In the genomic region with DNA sequence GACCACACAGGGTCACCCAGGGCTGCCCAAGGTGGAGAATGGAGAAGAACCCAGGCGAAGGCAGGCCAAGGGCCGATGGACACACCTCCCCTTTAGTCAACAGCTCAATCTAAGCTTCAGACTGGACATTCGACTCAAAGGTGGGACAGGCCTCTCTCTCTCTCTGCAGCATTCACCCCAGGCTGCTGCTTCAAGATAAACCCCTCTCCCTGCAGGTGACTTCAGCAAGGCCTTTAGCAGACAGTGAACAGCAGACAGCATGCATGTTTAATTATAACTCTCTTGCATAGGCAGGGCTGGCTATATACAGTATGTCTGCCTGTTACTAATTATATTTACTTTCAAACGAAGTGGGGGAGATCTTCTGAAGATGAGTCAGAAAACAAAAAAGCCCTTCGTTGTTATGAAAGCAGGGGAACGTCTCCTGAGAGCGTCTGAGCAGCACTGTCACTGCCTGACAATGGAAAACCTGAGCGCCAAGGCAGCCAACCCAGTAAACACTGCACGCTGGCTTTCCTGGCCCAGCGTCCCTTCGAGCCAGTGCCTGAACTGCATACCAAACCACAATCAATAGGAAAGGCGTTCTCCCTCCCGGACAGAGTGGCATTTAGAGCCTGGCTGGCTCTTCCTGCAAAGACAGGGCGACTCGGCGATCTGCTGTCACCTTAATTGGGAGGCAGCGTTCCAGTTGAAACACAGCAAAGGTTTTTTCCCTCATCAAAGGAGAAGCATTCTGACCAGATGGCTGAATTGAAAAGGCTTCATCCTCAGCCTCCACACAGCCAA, we compare ENCODE assay signal across 8 cellular contexts. TPM values are rescaled to one million over a fixed set of nuclear protein-coding genes. Genes with fewer than 3 reads are reported as not detected.
A peak's percentile ranks its signal among the peaks of the same experiment; 100 is the strongest.
DNase-seq lines count a peak whose midpoint lies in the region; ATAC-seq and TF ChIP-seq lines count a peak whose summit lies in the region.

No MANE protein-coding gene starts in this region.

- TF ChIP-seq CTCF in neural crest cell (conservative IDR thresholded peaks at IDR 0.05) (no peak), type B pancreatic cell (conservative IDR thresholded peaks at IDR 0.05) (no peak), omental fat pad (IDR thresholded peaks at IDR 0.05) (no peak)

- H3K9me3 ChIP-seq in esophagus (ENCODE audit: control insufficient read depth in 2 of 2, insufficient read depth in 1 of 2, low read depth in 1 of 2, low read length in 1 of 2): no peaks in the 10 kb centered on the region

- no peaks in the 10 kb centered on the region for H3K9me3 Mint-ChIP-seq in neural crest cell
- no peaks in the 10 kb centered on the region for H3K9me3 Mint-ChIP-seq in type B pancreatic cell

- peaks cover 16 to 38% of the 10 kb centered on the region in 2 donors for H3K4me1 ChIP-seq in esophagus (ENCODE audit: control insufficient read depth in 2 of 2, insufficient read depth in 2 of 2, low read length in 1 of 2)

- H3K36me3 ChIP-seq in esophagus (ENCODE audit: control insufficient read depth in 2 of 2, insufficient read depth in 2 of 2, low read length in 1 of 2): no peaks in the 10 kb centered on the region

- 21 to 22% methylated on average over 17 of the region's 17 CpGs for WGBS in esophagus, 2 donors

- ATAC-seq in GM18519 (IDR thresholded peaks at IDR 0.05; ENCODE audit: low FRiP score, unreplicated experiment) (peak; percentile 37), HG02852 (IDR thresholded peaks at IDR 0.05; ENCODE audit: unreplicated experiment) (peak; percentile 40), omental fat pad (ENCODE audit: low FRiP score) (no peak)

- H3K27ac ChIP-seq in esophagus (ENCODE audit: low read depth in 2 of 2, low read length in 1 of 2): peak overlapping the region; percentile 96 to 98

- H3K4me3 ChIP-seq in esophagus (ENCODE audit: low read depth in 1 of 2, low read length in 2 of 2): no peak overlapping the region

- no peaks in the 10 kb centered on the region for H3K27me3 ChIP-seq in esophagus (ENCODE audit: control insufficient read depth in 1 of 2, insufficient read depth in 2 of 2, low read length in 2 of 2)

- H3K27ac Mint-ChIP-seq in neural crest cell (ENCODE audit: unreplicated experiment) (peak overlapping the region; percentile 24), type B pancreatic cell (peak overlapping the region; percentile 81)

- H3K4me1 Mint-ChIP-seq in neural crest cell: peaks cover 20% of the 10 kb centered on the region
- peaks cover 29% of the 10 kb centered on the region for H3K4me1 Mint-ChIP-seq in type B pancreatic cell (ENCODE audit: unreplicated experiment)

- H3K4me3 Mint-ChIP-seq in neural crest cell (no peak overlapping the region), type B pancreatic cell (no peak overlapping the region)

- no peaks in the 10 kb centered on the region for H3K27me3 Mint-ChIP-seq in neural crest cell (ENCODE audit: low read depth)
- no peaks in the 10 kb centered on the region for H3K27me3 Mint-ChIP-seq in type B pancreatic cell

- H3K36me3 Mint-ChIP-seq in neural crest cell (ENCODE audit: low read depth) (no peaks in the 10 kb centered on the region), type B pancreatic cell (no peaks in the 10 kb centered on the region)

- peak; percentile 82 for DNase-seq in NCI-H2107 treated with DMSO at 0.1 percent for 48 hours (lab: John Stamatoyannopoulos, UW; ENCODE audit: unreplicated experiment)
- peak; percentile 82 for DNase-seq in activated CD8-positive, alpha-beta memory T cell treated with anti-CD3 and anti-CD28 coated beads for 24 hours
- DNase-seq in neural crest cell (ENCODE audit: low read depth, low spot score): no peak
- DNase-seq in type B pancreatic cell (ENCODE audit: extremely low spot score, unreplicated experiment): no peak
- no peak for DNase-seq in omental fat pad (ENCODE audit: low spot score)

RNA-seq across cellular contexts. Expression of a gene that starts 54.1 kb away (rescaled TPM):
- polyA plus RNA-seq in esophagus: 10 to 100 TPM; 43.4 to 61.1 TPM
- total RNA-seq in neural crest cell (150 and 154 TPM in 2 replicates), type B pancreatic cell (ENCODE audit: low replicate concordance) (113 and 119 TPM in 2 replicates), omental fat pad (10 to 100 TPM; 73.6 to 91.7 (median 83.0) TPM)

Comparison
In these comparisons a context has a peak if more than half of its experiments do, and no peak if none do; other contexts are left out.
1. DNase-seq: peak in NCI-H2107 treated with DMSO at 0.1 percent for 48 hours (single experiment) and activated CD8-positive, alpha-beta memory T cell treated with anti-CD3 and anti-CD28 coated beads for 24 hours (single experiment); none in neural crest cell (single experiment), type B pancreatic cell (single experiment) and omental fat pad (single experiment).